In genomic region chr22:46055176-46055850, GRCh38 we compare ENCODE assay signal across 10 cellular contexts.
A peak's percentile ranks its signal among the peaks of the same experiment; 100 is the strongest.
DNase-seq lines count a peak whose midpoint lies in the region; ATAC-seq, FAIRE-seq and TF ChIP-seq lines count a peak whose summit lies in the region.
"Had no signal": no experiment of that assay in that cellular context is flagged by ENCODE, and none has a peak within 500 bp of the region (broad histone marks: within the 10 kb centered on the region; RNA-seq: fewer than 3 reads in every experiment).

No MANE protein-coding gene starts in this region.

- no peaks in the 10 kb centered on the region for H3K36me3 ChIP-seq in vagina

- no peaks in the 10 kb centered on the region for H3K9me3 ChIP-seq in vagina

- no peaks in the 10 kb centered on the region for H3K27me3 ChIP-seq in vagina

- no peak for TF ChIP-seq POLR2A in vagina (IDR thresholded peaks at IDR 0.05)

- H3K4me1 Mint-ChIP-seq in MCF 10A (ENCODE audit: insufficient read depth, unreplicated experiment) (peaks cover 28% of the 10 kb centered on the region), memory B cell (peaks cover 30% of the 10 kb centered on the region)

- peaks cover 36% of the 10 kb centered on the region for H3K36me3 Mint-ChIP-seq in MCF 10A (ENCODE audit: insufficient read depth, unreplicated experiment)
- H3K36me3 Mint-ChIP-seq in memory B cell: peaks cover 2% of the 10 kb centered on the region

- CTCF ChIA-PET in MCF 10A (lab: Yijun Ruan, JAX): interaction anchor here (0.6 to 6.9 kb wide), 6 partner anchors 12 to 1234 kb away, joined by 3 to 47 read pairs (median 4); no protein-coding TSS in a partner anchor

- H3K4me3 Mint-ChIP-seq in MCF 10A (ENCODE audit: unreplicated experiment) (peak overlapping the region; percentile 81), memory B cell (peak overlapping the region; percentile 51)

- H3K4me1 ChIP-seq in vagina: peaks cover 92% of the 10 kb centered on the region

- no peak for ATAC-seq in memory B cell (ENCODE audit: low read depth)

- no TSS peak for BruUV-seq in MCF 10A (replicated peaks; lab: Mats Ljungman, UMichigan)

- no peak for FAIRE-seq in D721Med (lab: Jason Lieb, UNC)

- H3K27ac Mint-ChIP-seq in MCF 10A (ENCODE audit: low read depth, unreplicated experiment) (peak overlapping the region; percentile 98), memory B cell (peak overlapping the region; percentile 81)

- peak overlapping the region; percentile 100 for H3K27ac ChIP-seq in vagina
- H3K27ac ChIP-seq: hepatocyte had no signal

- H3K27me3 Mint-ChIP-seq in MCF 10A (ENCODE audit: insufficient read depth, unreplicated experiment): no peaks in the 10 kb centered on the region
- no peaks in the 10 kb centered on the region for H3K27me3 Mint-ChIP-seq in memory B cell

- no peaks in the 10 kb centered on the region for H3K9me3 Mint-ChIP-seq in MCF 10A (ENCODE audit: unreplicated experiment)
- no peaks in the 10 kb centered on the region for H3K9me3 Mint-ChIP-seq in memory B cell

- intact Hi-C loops in MCF 10A (cut with micrococcal nuclease) (no loop called here), vagina (cut with DNase I) (no loop called here)

- POLR2A ChIA-PET in MCF 10A (lab: Yijun Ruan, JAX): interaction anchor here (1.1 to 25.5 kb wide), 11 partner anchors 11 to 586 kb away, joined by 3 to 1278 read pairs (median 128); partner anchors contain the start of gene GTSE1

- DNase-seq in activated naive CD4-positive, alpha-beta T cell treated with Interleukin-2 at 50 U/mL for 16 hours: peak; percentile 10
- no peak for DNase-seq in activated naive CD4-positive, alpha-beta T cell (lab: John Stamatoyannopoulos, UW)
- DNase-seq in MCF 10A (ENCODE audit: unreplicated experiment) (peak; percentile 71), memory B cell (ENCODE audit: low spot score in 2 of 2) (no peak), vagina (ENCODE audit: extremely low spot score in 2 of 2) (no peak), D721Med (ENCODE audit: insufficient read length, low spot score) (no peak), HUDEP-2 (lab: John Stamatoyannopoulos, UW; ENCODE audit: unreplicated experiment in 76 of 76) (no peak), NCI-H2029 treated with DMSO at 0.1 percent for 48 hours (lab: John Stamatoyannopoulos, UW) (no peak)
- DNase-seq: NCI-H2029 had no signal

- TF ChIP-seq CTCF in MCF 10A (IDR thresholded peaks at IDR 0.05; ENCODE audit: unreplicated experiment): no peak
- no peak for TF ChIP-seq CTCF in vagina (IDR thresholded peaks at IDR 0.05)
- no peak for TF ChIP-seq CTCF in D721Med (IDR thresholded peaks at IDR 0.05; ENCODE audit: insufficient read depth, missing control alignments)

- H3K4me3 ChIP-seq in vagina: peak overlapping the region; percentile 62 to 75
- H3K4me3 ChIP-seq: hepatocyte had no signal

Comparison
In these comparisons a context has a peak if more than half of its experiments do, and no peak if none do; other contexts are left out.
1. DNase-seq: peak in activated naive CD4-positive, alpha-beta T cell treated with Interleukin-2 at 50 U/mL for 16 hours (single experiment) and MCF 10A (single experiment); none in activated naive CD4-positive, alpha-beta T cell (0 of 4), memory B cell (0 of 2), vagina (0 of 2), D721Med (single experiment), HUDEP-2 (0 of 76) and NCI-H2029 treated with DMSO at 0.1 percent for 48 hours (single experiment).